In the genomic region with DNA sequence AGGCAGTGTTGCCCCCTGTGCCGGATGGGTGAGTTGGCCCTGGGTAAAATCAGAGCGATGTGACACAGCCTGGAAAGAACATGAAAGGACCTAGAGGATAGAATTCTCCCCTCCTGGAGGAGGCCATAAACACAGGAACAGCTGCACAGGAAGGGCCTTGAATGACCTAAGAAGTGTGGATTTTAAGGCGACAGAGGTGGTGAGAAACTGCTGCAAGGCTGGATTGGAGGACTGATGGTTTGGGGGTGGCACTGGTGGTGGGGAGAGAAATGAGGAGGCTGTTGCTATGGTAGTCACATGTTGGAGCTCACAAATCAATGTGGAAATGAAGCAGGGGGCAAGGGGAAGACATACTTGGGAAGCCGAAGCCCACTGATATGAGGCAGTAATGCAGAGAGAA, we compare ENCODE assay signal across 8 cellular contexts. TPM values are rescaled to one million over a fixed set of nuclear protein-coding genes. Genes with fewer than 3 reads are reported as not detected.
DNase-seq lines count a peak whose midpoint lies in the region; ATAC-seq lines count a peak whose summit lies in the region.

No MANE protein-coding gene starts in this region.

- no peak overlapping the region for H3K4ac ChIP-seq in neuronal stem cell (ENCODE audit: low read length)

- no peak overlapping the region for H2BK15ac ChIP-seq in neuronal stem cell (ENCODE audit: low read length)

- H3K36me3 Mint-ChIP-seq in effector memory CD8-positive, alpha-beta T cell (ENCODE audit: insufficient read depth) = peaks cover 3% of the 10 kb centered on the region

- no peak overlapping the region for H4K8ac ChIP-seq in neuronal stem cell (ENCODE audit: low read depth, low read length)

- no peaks in the 10 kb centered on the region for H3K79me1 ChIP-seq in neuronal stem cell (ENCODE audit: low read depth, low read length)

- no peak overlapping the region for H3K27ac ChIP-seq in neuronal stem cell (replicated peaks; ENCODE audit: low read length)

- WGBS in neuronal stem cell (ENCODE audit: extremely low coverage in 2 of 2, insufficient read length in 2 of 2, insufficient replicate concordance in 1 of 2), 2 donors = no CpG with 5 or more reads among the region's 4 CpGs

- H3K4me2 ChIP-seq in neuronal stem cell (ENCODE audit: insufficient read depth, low read length, poor library complexity, severe bottlenecking) = no peak overlapping the region

- no peaks in the 10 kb centered on the region for H3K36me3 ChIP-seq in neuronal stem cell (replicated peaks in 1 of 2; ENCODE audit: control insufficient read depth in 2 of 2, insufficient read depth in 2 of 2, low read length in 2 of 2)

- peaks cover 0 to 12% (median 0%) of the 10 kb centered on the region in 3 experiments for H3K27me3 ChIP-seq in neuronal stem cell (ENCODE audit: control insufficient read depth in 3 of 3, insufficient read depth in 3 of 3, low read depth in 1 of 3, low read length in 3 of 3)

- no peak overlapping the region for H3K18ac ChIP-seq in neuronal stem cell (ENCODE audit: low read length)

- peak overlapping the region; percentile 15 to 61 for H3K27ac Mint-ChIP-seq in effector memory CD8-positive, alpha-beta T cell

- no peak overlapping the region for H3K9ac ChIP-seq in neuronal stem cell (ENCODE audit: low read depth, low read length, poor library complexity)

- H3K4me1 Mint-ChIP-seq in effector memory CD8-positive, alpha-beta T cell (ENCODE audit: low read depth in 2 of 2) = peaks cover 21 to 25% of the 10 kb centered on the region in 2 donors

- no peak overlapping the region for H3K14ac ChIP-seq in neuronal stem cell (ENCODE audit: low read length)

- no peak for ATAC-seq in effector memory CD8-positive, alpha-beta T cell (replicated peaks)

- H3K23ac ChIP-seq in neuronal stem cell (ENCODE audit: low read depth, low read length, poor library complexity) = no peak overlapping the region

- H3K9me3 Mint-ChIP-seq in effector memory CD8-positive, alpha-beta T cell = no peaks in the 10 kb centered on the region

- no peaks in the 10 kb centered on the region for H3K27me3 Mint-ChIP-seq in effector memory CD8-positive, alpha-beta T cell

- H4K91ac ChIP-seq in neuronal stem cell (ENCODE audit: low read depth, low read length, poor library complexity) = no peak overlapping the region

- peak overlapping the region in 1 of 2 donors; percentile 63 for H3K4me3 Mint-ChIP-seq in effector memory CD8-positive, alpha-beta T cell

- no peak overlapping the region for H2BK12ac ChIP-seq in neuronal stem cell (ENCODE audit: low read length)

- no peak overlapping the region for H2AK5ac ChIP-seq in neuronal stem cell (ENCODE audit: low read depth, low read length)

- H3K4me1 ChIP-seq in neuronal stem cell (ENCODE audit: control insufficient read depth in 2 of 2, insufficient read depth in 1 of 2, low read depth in 1 of 2, low read length in 2 of 2) = peaks cover 12 to 16% of the 10 kb centered on the region in 2 donors

- no peak overlapping the region for H2BK5ac ChIP-seq in neuronal stem cell (ENCODE audit: low read length)

- peak overlapping the region in 1 of 2 donors; percentile 53 for H3K4me3 ChIP-seq in neuronal stem cell (ENCODE audit: low read length in 2 of 2)

- H2BK120ac ChIP-seq in neuronal stem cell (ENCODE audit: low read depth, low read length) = no peak overlapping the region

- H3K9me3 ChIP-seq in neuronal stem cell (replicated peaks in 1 of 2; ENCODE audit: control insufficient read depth in 2 of 2, insufficient read depth in 1 of 2, low read depth in 1 of 2, low read length in 2 of 2) = no peaks in the 10 kb centered on the region

- peak; percentile 20 for DNase-seq in CD1c-positive myeloid dendritic cell (ENCODE audit: extremely low spot score)
- DNase-seq in NCI-H69 (lab: John Stamatoyannopoulos, UW) = peak; percentile 33
- no peak for DNase-seq in effector memory CD8-positive, alpha-beta T cell
- DNase-seq in neuronal stem cell (ENCODE audit: low spot score) = no peak
- no peak for DNase-seq in germinal center (ENCODE audit: low spot score)
- DNase-seq in NCI-H187 treated with DMSO at 0.1 percent for 48 hours (lab: John Stamatoyannopoulos, UW) = no peak
- no peak for DNase-seq in superior temporal gyrus (ENCODE audit: extremely low spot score)
- no peak for DNase-seq in activated CD4-positive, alpha-beta T cell treated with anti-CD3 and anti-CD28 coated beads, Interleukin-2, amount 50 U/mL, for 1 hour

- peak overlapping the region; percentile 89 for H2AFZ ChIP-seq in neuronal stem cell (ENCODE audit: low read length)

RNA-seq across cellular contexts. Expression of a gene that starts 13.8 kb away (rescaled TPM):
- polyA plus RNA-seq in neuronal stem cell (2013, experiment 1 of 2) = not detected
- polyA plus RNA-seq in neuronal stem cell (2013, experiment 2 of 2) = 0.01 TPM

RNA-seq across cellular contexts. Expression of a gene that starts 25.2 kb away (rescaled TPM):
- 4.6 TPM for polyA plus RNA-seq in neuronal stem cell (2013, experiment 1 of 2)
- 4.5 TPM for polyA plus RNA-seq in neuronal stem cell (2013, experiment 2 of 2)

Comparison
In these comparisons a context has a peak if more than half of its experiments do, and no peak if none do; other contexts are left out.
1. DNase-seq: peak in CD1c-positive myeloid dendritic cell (single experiment) and NCI-H69 (single experiment); none in effector memory CD8-positive, alpha-beta T cell (0 of 3), neuronal stem cell (single experiment), germinal center (single experiment), NCI-H187 treated with DMSO at 0.1 percent for 48 hours (single experiment), superior temporal gyrus (single experiment) and activated CD4-positive, alpha-beta T cell treated with anti-CD3 and anti-CD28 coated beads, Interleukin-2, amount 50 U/mL, for 1 hour (single experiment).